Comparison of ENCODE assay signal across 12 cellular contexts in genomic region chr11:30282289-30282631, GRCh38. TPM values are rescaled to one million over a fixed set of nuclear protein-coding genes. Genes with fewer than 3 reads are reported as not detected.
DNase-seq lines count a peak whose midpoint lies in the region; ATAC-seq, FAIRE-seq and TF ChIP-seq lines count a peak whose summit lies in the region.
"Had no signal": no experiment of that assay in that cellular context is flagged by ENCODE, and none has a peak within 500 bp of the region (broad histone marks: within the 10 kb centered on the region; RNA-seq: fewer than 3 reads in every experiment).

No MANE protein-coding gene starts in this region.

- DNase-seq in GM12892 (ENCODE audit: insufficient read length) (no peak), D721Med (ENCODE audit: insufficient read length, low spot score) (no peak), HK-2 (ENCODE audit: unreplicated experiment) (no peak), C1 segment of cervical spinal cord (lab: John Stamatoyannopoulos, UW) (no peak), hypothalamus (lab: John Stamatoyannopoulos, UW) (no peak)
- peak; percentile 70 for DNase-seq in activated naive CD8-positive, alpha-beta T cell treated with anti-CD3 and anti-CD28 coated beads, Interleukin-2, amount 10 ng/mL, durations not matched to agents 7 days and 5 days
- DNase-seq: naive B cell had no signal

- H3K9me3 Mint-ChIP-seq in activated naive CD8-positive, alpha-beta T cell treated with anti-CD3 and anti-CD28 coated beads, Interleukin-2, amount 10 ng/mL, durations not matched to agents 7 days and 5 days, result peaks cover 2% of the 10 kb centered on the region
- H3K9me3 Mint-ChIP-seq: IgD-negative memory B cell had no signal

- FAIRE-seq in GM12892 (lab: Jason Lieb, UNC) (peak; percentile 82), D721Med (lab: Jason Lieb, UNC) (no peak)

- TF ChIP-seq POLR2A in GM12892 (IDR thresholded peaks at IDR 0.05; ENCODE audit: low read depth, low read length), result no peak

- TF ChIP-seq CTCF in D721Med (IDR thresholded peaks at IDR 0.05; ENCODE audit: insufficient read depth, missing control alignments), result no peak

- POLR2A ChIA-PET in activated naive CD8-positive, alpha-beta T cell treated with anti-CD3 and anti-CD28 coated beads, Interleukin-2, amount 10 ng/mL, durations not matched to agents 7 days and 5 days (lab: Charles Lee), result interaction anchor here (0.7 to 2.1 kb wide), 2 partner anchors 41 to 107 kb away, joined by 3 to 10 read pairs; partner anchors contain the start of gene ARL14EP

- H3K27me3 Mint-ChIP-seq in activated naive CD8-positive, alpha-beta T cell treated with anti-CD3 and anti-CD28 coated beads, Interleukin-2, amount 10 ng/mL, durations not matched to agents 7 days and 5 days, result no peaks in the 10 kb centered on the region

- H3K27ac Mint-ChIP-seq in activated naive CD8-positive, alpha-beta T cell treated with anti-CD3 and anti-CD28 coated beads, Interleukin-2, amount 10 ng/mL, durations not matched to agents 7 days and 5 days, result peak overlapping the region; percentile 83
- H3K27ac Mint-ChIP-seq: IgD-negative memory B cell had no signal

- peaks cover 7% of the 10 kb centered on the region for H3K36me3 Mint-ChIP-seq in activated naive CD8-positive, alpha-beta T cell treated with anti-CD3 and anti-CD28 coated beads, Interleukin-2, amount 10 ng/mL, durations not matched to agents 7 days and 5 days
- H3K36me3 Mint-ChIP-seq: naive B cell had no signal

- H3K4me1 Mint-ChIP-seq in activated naive CD8-positive, alpha-beta T cell treated with anti-CD3 and anti-CD28 coated beads, Interleukin-2, amount 10 ng/mL, durations not matched to agents 7 days and 5 days, result peaks cover 27% of the 10 kb centered on the region

- H3K4me3 Mint-ChIP-seq in activated naive CD8-positive, alpha-beta T cell treated with anti-CD3 and anti-CD28 coated beads, Interleukin-2, amount 10 ng/mL, durations not matched to agents 7 days and 5 days, result peak overlapping the region; percentile 73

- ATAC-seq in GM19467 (IDR thresholded peaks at IDR 0.05; ENCODE audit: unreplicated experiment), result peak; percentile 95
- ATAC-seq in HG03159 (IDR thresholded peaks at IDR 0.05; ENCODE audit: unreplicated experiment), result peak; percentile 74
- ATAC-seq in activated naive CD8-positive, alpha-beta T cell treated with anti-CD3 and anti-CD28 coated beads, Interleukin-2, amount 10 ng/mL, durations not matched to agents 7 days and 5 days (ENCODE audit: low read depth), result peak; percentile 90

RNA-seq across cellular contexts. Expression of gene ARL14EP, which starts 40.6 kb away (rescaled TPM):
- 23.1 TPM for polyA plus RNA-seq in GM12892 (2012; ENCODE audit: missing spikeins)
- total RNA-seq in activated naive CD8-positive, alpha-beta T cell treated with anti-CD3 and anti-CD28 coated beads, Interleukin-2, amount 10 ng/mL, durations not matched to agents 7 days and 5 days, result 10 to 100 TPM; 39.0 to 43.6 TPM

RNA-seq across cellular contexts. Expression of gene FSHB, which starts 51.4 kb away (rescaled TPM):
- polyA plus RNA-seq in GM12892 (2012; ENCODE audit: missing spikeins), result not detected
- total RNA-seq in activated naive CD8-positive, alpha-beta T cell treated with anti-CD3 and anti-CD28 coated beads, Interleukin-2, amount 10 ng/mL, durations not matched to agents 7 days and 5 days, result not detected
- total RNA-seq: fibroblast of villous mesenchyme, RPMI7951 had no signal
- polyA plus RNA-seq: IgD-negative memory B cell had no signal
